In the genomic region with DNA sequence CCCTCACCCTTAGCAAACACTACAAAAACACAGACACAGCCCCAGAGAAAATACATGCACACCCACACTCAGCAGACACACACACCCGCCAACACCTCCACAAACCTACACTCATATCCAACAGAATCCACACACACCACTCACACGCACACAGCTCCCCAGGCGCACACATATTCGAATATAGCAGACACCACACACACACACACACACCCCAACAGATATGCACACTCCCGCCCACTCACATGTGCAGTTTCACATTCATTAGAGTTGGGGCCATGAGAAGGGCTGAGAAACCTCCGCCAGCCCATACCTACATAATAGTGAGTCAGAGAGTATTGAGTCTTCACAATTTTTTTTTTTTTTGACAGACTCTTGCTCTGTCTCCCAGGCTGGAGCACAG, we compare ENCODE assay signal across 10 cellular contexts. TPM values are rescaled to one million over a fixed set of nuclear protein-coding genes. Genes with fewer than 3 reads are reported as not detected.
DNase-seq lines count a peak whose midpoint lies in the region; ATAC-seq, FAIRE-seq and TF ChIP-seq lines count a peak whose summit lies in the region.
"Had no signal": no experiment of that assay in that cellular context is flagged by ENCODE, and none has a peak within 500 bp of the region (broad histone marks: within the 10 kb centered on the region; RNA-seq: fewer than 3 reads in every experiment).

No MANE protein-coding gene starts in this region.

- FAIRE-seq in RCC 7860 (lab: Jason Lieb, UNC), result no peak

- ATAC-seq in GM18502 (IDR thresholded peaks at IDR 0.05; ENCODE audit: poor library complexity, unreplicated experiment) (peak; percentile 42), HG03025 (IDR thresholded peaks at IDR 0.05; ENCODE audit: low FRiP score, unreplicated experiment) (peak; percentile 60), GM18909 (IDR thresholded peaks at IDR 0.05; ENCODE audit: poor library complexity, unreplicated experiment) (no peak), HG03159 (IDR thresholded peaks at IDR 0.05; ENCODE audit: unreplicated experiment) (no peak), GM18505 (IDR thresholded peaks at IDR 0.05; ENCODE audit: unreplicated experiment) (no peak)
- ATAC-seq: Panc1 had no signal

- H3K36me3 Mint-ChIP-seq in activated naive CD4-positive, alpha-beta T cell treated with anti-CD3 and anti-CD28 coated beads for 36 hours (ENCODE audit: low read depth), result no peaks in the 10 kb centered on the region

- no peaks in the 10 kb centered on the region for H3K9me3 Mint-ChIP-seq in activated naive CD4-positive, alpha-beta T cell treated with anti-CD3 and anti-CD28 coated beads for 36 hours

- H3K4me1 Mint-ChIP-seq in activated naive CD4-positive, alpha-beta T cell treated with anti-CD3 and anti-CD28 coated beads for 36 hours (ENCODE audit: low read depth), result peaks cover 24% of the 10 kb centered on the region

- CTCF ChIA-PET in activated naive CD4-positive, alpha-beta T cell treated with anti-CD3 and anti-CD28 coated beads for 36 hours (lab: Charles Lee), result no interaction called here

- DNase-seq in activated naive CD4-positive, alpha-beta T cell treated with anti-CD3 and anti-CD28 coated beads for 36 hours, result peak; percentile 77
- peak; percentile 64 to 66 for DNase-seq in stimulated activated CD4-positive, alpha-beta T cell treated with anti-CD3 and anti-CD28 coated beads, Interleukin-15, amount 100 ng/mL, for 48 hours (ENCODE audit: low read depth in 2 of 2)
- DNase-seq in RCC 7860 (ENCODE audit: low spot score), result no peak

- H3K27ac Mint-ChIP-seq in activated naive CD4-positive, alpha-beta T cell treated with anti-CD3 and anti-CD28 coated beads for 36 hours, result no peak overlapping the region

- intact Hi-C loops in activated naive CD4-positive, alpha-beta T cell treated with anti-CD3 and anti-CD28 coated beads for 36 hours (cut with micrococcal nuclease), result no loop called here

- no peak for TF ChIP-seq POLR2A in GM18505 (IDR thresholded peaks at IDR 0.05; ENCODE audit: borderline replicate concordance, extremely low read depth, insufficient read depth, insufficient read length)

- peaks cover 18% of the 10 kb centered on the region for H3K27me3 Mint-ChIP-seq in activated naive CD4-positive, alpha-beta T cell treated with anti-CD3 and anti-CD28 coated beads for 36 hours (ENCODE audit: low read depth)

- H3K4me3 Mint-ChIP-seq in activated naive CD4-positive, alpha-beta T cell treated with anti-CD3 and anti-CD28 coated beads for 36 hours, result no peak overlapping the region

RNA-seq across cellular contexts. Expression of a gene that starts 29.4 kb away (rescaled TPM):
- total RNA-seq in activated naive CD4-positive, alpha-beta T cell treated with anti-CD3 and anti-CD28 coated beads for 36 hours, result not detected
- total RNA-seq: fibroblast of lung had no signal

RNA-seq across cellular contexts. Expression of a gene that starts 41.1 kb away (rescaled TPM):
- 10 to 100 TPM; 37.4 to 39.0 TPM for total RNA-seq in activated naive CD4-positive, alpha-beta T cell treated with anti-CD3 and anti-CD28 coated beads for 36 hours

Comparison
In these comparisons a context has a peak if more than half of its experiments do, and no peak if none do; other contexts are left out.
1. ATAC-seq: peak in GM18502 (single experiment) and HG03025 (single experiment); none in GM18909 (single experiment), HG03159 (single experiment) and GM18505 (single experiment).